In the genomic region with DNA sequence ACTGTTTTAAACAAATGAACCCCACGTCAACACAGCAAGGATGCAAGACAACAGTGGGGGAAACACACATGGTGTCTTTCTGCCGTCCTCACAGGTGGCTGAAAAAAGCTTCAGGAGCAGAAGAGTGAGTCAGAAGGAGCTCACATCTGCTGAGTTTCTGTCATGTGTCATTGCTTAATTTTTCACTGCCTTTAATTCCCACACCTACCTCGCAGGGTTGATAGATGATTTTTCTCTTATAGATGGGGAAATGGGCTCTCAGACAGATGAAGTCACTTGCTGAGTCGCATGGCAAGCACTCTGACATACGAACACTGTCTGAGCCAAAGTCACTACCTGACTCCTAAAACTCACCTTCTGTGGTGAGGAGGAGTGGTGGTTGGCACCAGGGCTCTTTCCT, we compare ENCODE assay signal across 1 cellular context.
TF ChIP-seq lines count a peak whose summit lies in the region.

No MANE protein-coding gene starts in this region.

TF ChIP-seq in GM12878, 131 proteins besides CTCF, POLR2A, EP300 and RAD21 (continued from another document):
- no peak for TF ChIP-seq CEBPZ (IDR thresholded peaks at IDR 0.05; ENCODE audit: low read depth, low read length)
- TF ChIP-seq POU2F2 (IDR thresholded peaks at IDR 0.05; ENCODE audit: borderline replicate concordance, low read depth, low read length) = no peak
- TF ChIP-seq RCOR1 (conservative IDR thresholded peaks at IDR 0.05; ENCODE audit: low read depth, low read length) = no peak
- no peak for TF ChIP-seq KDM1A (IDR thresholded peaks at IDR 0.05; ENCODE audit: borderline replicate concordance)
- 0 out of 2 replicates have a peak, but pooled peaks have one; percentile 34 for TF ChIP-seq TCF3 (IDR thresholded peaks at IDR 0.05; ENCODE audit: borderline replicate concordance, insufficient read depth, low read depth, low read length)
- TF ChIP-seq, protein P1, sequence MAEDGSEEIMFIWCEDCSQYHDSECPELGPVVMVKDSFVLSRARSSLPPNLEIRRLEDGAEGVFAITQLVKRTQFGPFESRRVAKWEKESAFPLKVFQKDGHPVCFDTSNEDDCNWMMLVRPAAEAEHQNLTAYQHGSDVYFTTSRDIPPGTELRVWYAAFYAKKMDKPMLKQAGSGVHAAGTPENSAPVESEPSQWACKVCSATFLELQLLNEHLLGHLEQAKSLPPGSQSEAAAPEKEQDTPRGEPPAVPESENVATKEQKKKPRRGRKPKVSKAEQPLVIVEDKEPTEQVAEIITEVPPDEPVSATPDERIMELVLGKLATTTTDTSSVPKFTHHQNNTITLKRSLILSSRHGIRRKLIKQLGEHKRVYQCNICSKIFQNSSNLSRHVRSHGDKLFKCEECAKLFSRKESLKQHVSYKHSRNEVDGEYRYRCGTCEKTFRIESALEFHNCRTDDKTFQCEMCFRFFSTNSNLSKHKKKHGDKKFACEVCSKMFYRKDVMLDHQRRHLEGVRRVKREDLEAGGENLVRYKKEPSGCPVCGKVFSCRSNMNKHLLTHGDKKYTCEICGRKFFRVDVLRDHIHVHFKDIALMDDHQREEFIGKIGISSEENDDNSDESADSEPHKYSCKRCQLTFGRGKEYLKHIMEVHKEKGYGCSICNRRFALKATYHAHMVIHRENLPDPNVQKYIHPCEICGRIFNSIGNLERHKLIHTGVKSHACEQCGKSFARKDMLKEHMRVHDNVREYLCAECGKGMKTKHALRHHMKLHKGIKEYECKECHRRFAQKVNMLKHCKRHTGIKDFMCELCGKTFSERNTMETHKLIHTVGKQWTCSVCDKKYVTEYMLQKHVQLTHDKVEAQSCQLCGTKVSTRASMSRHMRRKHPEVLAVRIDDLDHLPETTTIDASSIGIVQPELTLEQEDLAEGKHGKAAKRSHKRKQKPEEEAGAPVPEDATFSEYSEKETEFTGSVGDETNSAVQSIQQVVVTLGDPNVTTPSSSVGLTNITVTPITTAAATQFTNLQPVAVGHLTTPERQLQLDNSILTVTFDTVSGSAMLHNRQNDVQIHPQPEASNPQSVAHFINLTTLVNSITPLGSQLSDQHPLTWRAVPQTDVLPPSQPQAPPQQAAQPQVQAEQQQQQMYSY (CRISPR knock-in tag; IDR thresholded peaks at IDR 0.05) = no peak
